In genomic region chr9:130701059-130702022, GRCh38 we compare ENCODE assay signal across 1 cellular context.
TF ChIP-seq lines count a peak whose summit lies in the region.

No MANE protein-coding gene starts in this region.

TF ChIP-seq in H1, 55 proteins besides CTCF, POLR2A, EP300 and RAD21 (continued from another document):
- TF ChIP-seq GABPA (IDR thresholded peaks at IDR 0.05; ENCODE audit: borderline replicate concordance, insufficient read depth, low read length), result peak; percentile 65; the same call in 1 of the 2 replicates
- TF ChIP-seq RBBP5 (IDR thresholded peaks at IDR 0.05; ENCODE audit: borderline replicate concordance, low read depth, low read length), result no peak
- TF ChIP-seq RXRA (IDR thresholded peaks at IDR 0.05; ENCODE audit: insufficient read depth, low read depth, low read length), result no peak
